In genomic region chr1:62029704-62030103, GRCh38 we compare ENCODE assay signal across 30 cellular contexts.
"Had no signal": no experiment of that assay in that cellular context is flagged by ENCODE, and none has a peak within 500 bp of the region (broad histone marks: within the 10 kb centered on the region; RNA-seq: fewer than 3 reads in every experiment).

No MANE protein-coding gene starts in this region.

- H3K36me3 Mint-ChIP-seq: activated naive CD4-positive, alpha-beta T cell treated with anti-CD3 and anti-CD28 coated beads, Interleukin-2, amount 10 ng/mL, durations not matched to agents 7 days and 5 days had no signal

- H3K27ac ChIP-seq: brain microvascular endothelial cell, cardiac muscle cell, SJCRH30, SK-N-MC had no signal

- FAIRE-seq: TTC549 had no signal

- H3K4me3 ChIP-seq: cardiac muscle cell, SJCRH30, SK-N-MC had no signal

- H3K27me3 ChIP-seq: brain microvascular endothelial cell, cardiac muscle cell, SJCRH30 had no signal

- DNase-seq: activated CD4-positive, alpha-beta T cell treated with anti-CD3 and anti-CD28 coated beads for 36 hours; activated CD4-positive, alpha-beta T cell treated with anti-CD3 and anti-CD28 coated beads, Interleukin-2, amount 10 ng/mL, durations not matched to agents 7 days and 5 days; activated CD4-positive, alpha-beta T cell treated with anti-CD3 and anti-CD28 coated beads, Interleukin-2, amount 50 U/mL, for 48 hours; activated CD8-positive, alpha-beta memory T cell treated with anti-CD3 and anti-CD28 coated beads, Interleukin-2, amount 50 U/mL, for 4 hours; activated effector memory CD4-positive, alpha-beta T cell treated with Interleukin-2 at 50 U/mL for 16 hours; activated naive CD4-positive, alpha-beta T cell treated with anti-CD3 and anti-CD28 coated beads, Interleukin-2, amount 10 ng/mL, durations not matched to agents 7 days and 5 days; activated naive CD8-positive, alpha-beta T cell treated with anti-CD3 and anti-CD28 coated beads, Interleukin-2, amount 50 U/mL, for 24 hours; activated T-cell treated with anti-CD3 and anti-CD28 coated beads for 4 hours; activated T-cell treated with anti-CD3 and anti-CD28 coated beads, Interleukin-2, amount 50 U/mL, for 48 hours; aorta; brain microvascular endothelial cell; NCI-H1105; NCI-H1417 treated with DMSO at 0.1 percent for 48 hours; NCI-H187 treated with DMSO at 0.1 percent for 48 hours; NCI-H2081; NCI-H2171 treated with DMSO at 0.1 percent for 48 hours; NCI-H2227 treated with DMSO at 0.1 percent for 48 hours; NCI-H446; NCI-H510A treated with DMSO at 0.1 percent for 48 hours; SHP77; SJCRH30 had no signal

- H3K27ac Mint-ChIP-seq: activated CD4-positive, alpha-beta T cell treated with anti-CD3 and anti-CD28 coated beads for 36 hours; activated CD4-positive, alpha-beta T cell treated with anti-CD3 and anti-CD28 coated beads, Interleukin-2, amount 10 ng/mL, durations not matched to agents 7 days and 5 days; activated naive CD4-positive, alpha-beta T cell treated with anti-CD3 and anti-CD28 coated beads, Interleukin-2, amount 10 ng/mL, durations not matched to agents 7 days and 5 days; activated naive CD8-positive, alpha-beta T cell; activated naive CD8-positive, alpha-beta T cell treated with anti-CD3 and anti-CD28 coated beads, Interleukin-2, amount 50 U/mL, for 24 hours; T-helper 1 cell treated with Interleukin-12 subunit alpha and Interleukin-12 subunit beta and Interleukin-4 antibody, amounts not matched to agents 30 μg/mL and 1 μg/mL, for 36 hours; T-helper 2 cell treated with Interferon-gamma antibody and Interleukin-4, amounts not matched to agents 5 μg/mL and 100 μg/mL, for 36 hours had no signal

- H3K9me3 Mint-ChIP-seq: activated naive CD4-positive, alpha-beta T cell treated with anti-CD3 and anti-CD28 coated beads, Interleukin-2, amount 10 ng/mL, durations not matched to agents 7 days and 5 days; activated naive CD8-positive, alpha-beta T cell treated with anti-CD3 and anti-CD28 coated beads, Interleukin-2, amount 50 U/mL, for 24 hours; central memory CD8-positive, alpha-beta T cell; T-helper 1 cell treated with Interleukin-12 subunit alpha and Interleukin-12 subunit beta and Interleukin-4 antibody, amounts not matched to agents 30 μg/mL and 1 μg/mL, for 36 hours; T-helper 2 cell treated with Interferon-gamma antibody and Interleukin-4, amounts not matched to agents 5 μg/mL and 100 μg/mL, for 36 hours had no signal

- ATAC-seq: activated CD4-positive, alpha-beta T cell treated with anti-CD3 and anti-CD28 coated beads for 36 hours; activated CD4-positive, CD25-positive, alpha-beta regulatory T cell treated with anti-CD3 and anti-CD28 coated beads, Interleukin-2, amount 50 U/mL, for 24 hours; activated naive CD8-positive, alpha-beta T cell treated with anti-CD3 and anti-CD28 coated beads, Interleukin-2, amount 50 U/mL, for 24 hours; Panc1 had no signal

- H3K36me3 ChIP-seq: brain microvascular endothelial cell, cardiac muscle cell, SJCRH30 had no signal

- H3K4me1 Mint-ChIP-seq: activated CD4-positive, alpha-beta T cell treated with anti-CD3 and anti-CD28 coated beads for 36 hours; activated CD4-positive, alpha-beta T cell treated with anti-CD3 and anti-CD28 coated beads, Interleukin-2, amount 10 ng/mL, durations not matched to agents 7 days and 5 days; activated naive CD4-positive, alpha-beta T cell treated with anti-CD3 and anti-CD28 coated beads, Interleukin-2, amount 10 ng/mL, durations not matched to agents 7 days and 5 days; central memory CD8-positive, alpha-beta T cell had no signal

- H3K27me3 Mint-ChIP-seq: activated CD4-positive, alpha-beta T cell treated with anti-CD3 and anti-CD28 coated beads for 36 hours; activated CD4-positive, alpha-beta T cell treated with anti-CD3 and anti-CD28 coated beads, Interleukin-2, amount 10 ng/mL, durations not matched to agents 7 days and 5 days; activated naive CD4-positive, alpha-beta T cell treated with anti-CD3 and anti-CD28 coated beads, Interleukin-2, amount 10 ng/mL, durations not matched to agents 7 days and 5 days; activated naive CD8-positive, alpha-beta T cell; activated naive CD8-positive, alpha-beta T cell treated with anti-CD3 and anti-CD28 coated beads, Interleukin-2, amount 50 U/mL, for 24 hours; central memory CD8-positive, alpha-beta T cell had no signal

- H3K4me3 Mint-ChIP-seq: activated CD4-positive, alpha-beta T cell treated with anti-CD3 and anti-CD28 coated beads for 36 hours; activated CD4-positive, alpha-beta T cell treated with anti-CD3 and anti-CD28 coated beads, Interleukin-2, amount 10 ng/mL, durations not matched to agents 7 days and 5 days; activated naive CD4-positive, alpha-beta T cell treated with anti-CD3 and anti-CD28 coated beads, Interleukin-2, amount 10 ng/mL, durations not matched to agents 7 days and 5 days; activated naive CD8-positive, alpha-beta T cell; activated naive CD8-positive, alpha-beta T cell treated with anti-CD3 and anti-CD28 coated beads, Interleukin-2, amount 50 U/mL, for 24 hours; central memory CD8-positive, alpha-beta T cell; T-helper 1 cell treated with Interleukin-12 subunit alpha and Interleukin-12 subunit beta and Interleukin-4 antibody, amounts not matched to agents 30 μg/mL and 1 μg/mL, for 36 hours; T-helper 2 cell treated with Interferon-gamma antibody and Interleukin-4, amounts not matched to agents 5 μg/mL and 100 μg/mL, for 36 hours had no signal
